ENCODE assay signal across 24 cellular contexts in genomic region chr13:95954266-95954665, GRCh38.
DNase-seq lines count a peak whose midpoint lies in the region; ATAC-seq and TF ChIP-seq lines count a peak whose summit lies in the region.
"Had no signal": no experiment of that assay in that cellular context is flagged by ENCODE, and none has a peak within 500 bp of the region (broad histone marks: within the 10 kb centered on the region; RNA-seq: fewer than 3 reads in every experiment).

No MANE protein-coding gene starts in this region.

- no peak overlapping the region for H3K4me3 Mint-ChIP-seq in Calu3 (ENCODE audit: low read depth, unreplicated experiment)
- no peak overlapping the region for H3K4me3 Mint-ChIP-seq in nephron progenitor cell
- H3K4me3 Mint-ChIP-seq: CD8-positive, alpha-beta memory T cell; IgD-negative memory B cell had no signal

- H3K27me3 Mint-ChIP-seq in Calu3 (ENCODE audit: unreplicated experiment) = no peaks in the 10 kb centered on the region
- peaks cover 2% of the 10 kb centered on the region for H3K27me3 Mint-ChIP-seq in nephron progenitor cell (ENCODE audit: low read depth, poor library complexity)
- H3K27me3 Mint-ChIP-seq: CD8-positive, alpha-beta memory T cell; IgD-negative memory B cell had no signal

- H3K4me1 Mint-ChIP-seq in Calu3 (ENCODE audit: low read depth, unreplicated experiment) (no peaks in the 10 kb centered on the region), nephron progenitor cell (no peaks in the 10 kb centered on the region)
- H3K4me1 Mint-ChIP-seq: CD8-positive, alpha-beta memory T cell had no signal

- no peak for ATAC-seq in upper lobe of right lung
- ATAC-seq: PC-3 had no signal

- H3K4me3 ChIP-seq in HUES64 (ENCODE audit: low read length) (peak overlapping the region; percentile 11; the same call in 1 of the 2 replicates), upper lobe of right lung (no peak overlapping the region)

- BruUV-seq in Calu3 (replicated peaks; lab: Mats Ljungman, UMichigan) = no TSS peak

- H3K4me1 ChIP-seq in HUES64 (ENCODE audit: insufficient read depth, low read length) (peaks cover 26% of the 10 kb centered on the region), upper lobe of right lung (no peaks in the 10 kb centered on the region)

- H3K36me3 Mint-ChIP-seq in Calu3 (ENCODE audit: insufficient read depth, unreplicated experiment) (no peaks in the 10 kb centered on the region), nephron progenitor cell (ENCODE audit: low read depth) (peaks cover 50% of the 10 kb centered on the region)
- H3K36me3 Mint-ChIP-seq: CD8-positive, alpha-beta memory T cell had no signal

- peaks cover 14% of the 10 kb centered on the region for H3K36me3 ChIP-seq in HUES64 (ENCODE audit: insufficient read depth, low read length)
- no peaks in the 10 kb centered on the region for H3K36me3 ChIP-seq in upper lobe of right lung

- TF ChIP-seq CTCF in Calu3 (IDR thresholded peaks at IDR 0.05; ENCODE audit: unreplicated experiment) (no peak), nephron progenitor cell (IDR thresholded peaks at IDR 0.05) (no peak), upper lobe of right lung (IDR thresholded peaks at IDR 0.05) (no peak)

- H3K9me3 Mint-ChIP-seq in Calu3 (ENCODE audit: low read depth, unreplicated experiment) (no peaks in the 10 kb centered on the region), nephron progenitor cell (peaks cover 31% of the 10 kb centered on the region)

- DNase-seq in Calu3 (no peak), iPS DF 19.7 (ENCODE audit: low read depth, low spot score) (peak; percentile 59), nephron progenitor cell (no peak), NOMO-1 treated with DMSO at 0.1 percent for 48 hours (lab: John Stamatoyannopoulos, UW; ENCODE audit: unreplicated experiment) (no peak), upper lobe of right lung (no peak), NK-92 (lab: John Stamatoyannopoulos, UW; ENCODE audit: unreplicated experiment) (no peak)
- DNase-seq: 8988T; AML-193; CD8-positive, alpha-beta memory T cell; DMS53; EL; HCEC 1CT; Karpas-422; MV-4-11; NCI-H1694; NCI-H2081; NCI-H446; NCI-H526; PC-3; Right ventricle myocardium superior had no signal

- H3K27me3 ChIP-seq in HUES64 (ENCODE audit: insufficient read depth, low read length) = no peaks in the 10 kb centered on the region
- no peaks in the 10 kb centered on the region for H3K27me3 ChIP-seq in upper lobe of right lung

- H3K27ac ChIP-seq in HUES64 (ENCODE audit: low read depth, low read length) (peak overlapping the region; percentile 87), upper lobe of right lung (no peak overlapping the region)
- H3K27ac ChIP-seq: C4-2B, HL-60 had no signal

- H3K9me3 ChIP-seq in HUES64 (ENCODE audit: insufficient read depth, low read depth, low read length) = peaks cover 21% of the 10 kb centered on the region
- H3K9me3 ChIP-seq in upper lobe of right lung = no peaks in the 10 kb centered on the region

- intact Hi-C loops in Calu3 (cut with micrococcal nuclease; ENCODE audit: unreplicated experiment) (no loop called here), upper lobe of right lung (cut with DNase I) (no loop called here)

- CTCF ChIA-PET in Calu3 (lab: Charles Lee) = no interaction called here

- no peak overlapping the region for H3K9ac ChIP-seq in HUES64 (ENCODE audit: low read depth, low read length)

- H3K27ac Mint-ChIP-seq in Calu3 (ENCODE audit: unreplicated experiment) (peak overlapping the region; percentile 58), nephron progenitor cell (peak overlapping the region; percentile 69)
- H3K27ac Mint-ChIP-seq: IgD-negative memory B cell had no signal
